ENCODE assay signal across 7 cellular contexts in genomic region chr7:47573758-47574472, GRCh38. TPM values are rescaled to one million over a fixed set of nuclear protein-coding genes. Genes with fewer than 3 reads are reported as not detected.
DNase-seq lines count a peak whose midpoint lies in the region; ATAC-seq, FAIRE-seq and TF ChIP-seq lines count a peak whose summit lies in the region.

No MANE protein-coding gene starts in this region.

- TF ChIP-seq POLR2A in tibial nerve (IDR thresholded peaks at IDR 0.05): no peak
- no peak for TF ChIP-seq POLR2A in gastrocnemius medialis (IDR thresholded peaks at IDR 0.05)

- no peaks in the 10 kb centered on the region for H3K9me3 ChIP-seq in tibial nerve
- H3K9me3 ChIP-seq in gastrocnemius medialis: no peaks in the 10 kb centered on the region
- no peaks in the 10 kb centered on the region for H3K9me3 ChIP-seq in MG63

- H3K27me3 ChIP-seq in tibial nerve (no peaks in the 10 kb centered on the region), gastrocnemius medialis (no peaks in the 10 kb centered on the region), MG63 (no peaks in the 10 kb centered on the region)

- H3K36me3 ChIP-seq in tibial nerve (no peaks in the 10 kb centered on the region), gastrocnemius medialis (no peaks in the 10 kb centered on the region), MG63 (peaks cover 33% of the 10 kb centered on the region)

- intact Hi-C loops in left colon (cut with DNase I, micrococcal nuclease) (loop anchor here in 1 of 2 donors (10.0 kb wide), 1 partner anchor 119 kb away; no protein-coding TSS in a partner anchor), gastrocnemius medialis (cut with DNase I; ENCODE audit: low total_unique reads) (loop anchor here (5.0 kb wide), 1 partner anchor 302 kb away; no protein-coding TSS in a partner anchor)

- peak overlapping the region; percentile 44 to 91 (median 83) for H3K27ac ChIP-seq in tibial nerve
- peak overlapping the region in 2 of 4 donors; percentile 32 to 42 for H3K27ac ChIP-seq in gastrocnemius medialis

- no peak for TF ChIP-seq EP300 in tibial nerve (IDR thresholded peaks at IDR 0.05)

- in situ Hi-C loops in gastrocnemius medialis (cut with MboI; ENCODE audit: low sequenced_read_pairs in 4 of 4): loop anchor here in 1 of 4 donors (10.0 kb wide), 1 partner anchor 139 kb away; no protein-coding TSS in a partner anchor

- H3K4me3 ChIP-seq in tibial nerve: no peak overlapping the region
- H3K4me3 ChIP-seq in gastrocnemius medialis: no peak overlapping the region
- no peak overlapping the region for H3K4me3 ChIP-seq in MG63

- DNase-seq in HTR-8/SVneo (ENCODE audit: insufficient read length, low spot score) (peak; percentile 75), amniotic stem cell (lab: John Stamatoyannopoulos, UW) (peak; percentile 54), left colon (no peak), tibial nerve (ENCODE audit: low spot score in 2 of 2) (no peak), gastrocnemius medialis (no peak), MG63 (no peak)

- H3K4me1 ChIP-seq in tibial nerve: peaks cover 9 to 100% (median 76%) of the 10 kb centered on the region in 4 donors
- peaks cover 36 to 41% of the 10 kb centered on the region in 2 donors for H3K4me1 ChIP-seq in gastrocnemius medialis

- 16 to 17% methylated on average over 11 of the region's 11 CpGs for whole genome bisulfite sequencing in tibial nerve, 2 donors

- TF ChIP-seq CTCF in tibial nerve (IDR thresholded peaks at IDR 0.05) (no peak), gastrocnemius medialis (IDR thresholded peaks at IDR 0.05 in 4 of 5, conservative IDR thresholded peaks at IDR 0.05 in 1 of 5) (no peak)

- no peak for FAIRE-seq in HTR-8/SVneo (lab: Jason Lieb, UNC)

- ATAC-seq in left colon (peak; percentile 20), gastrocnemius medialis (no peak), HG03442 (IDR thresholded peaks at IDR 0.05; ENCODE audit: unreplicated experiment) (no peak)

RNA-seq across cellular contexts. Expression of gene TNS3, which starts 8.0 kb away (rescaled TPM):
- 10 to 100 TPM; 56.9 to 62.3 TPM for total RNA-seq in left colon
- total RNA-seq in tibial nerve: 100 to 1,000 TPM; 118 to 142 (median 133) TPM
- total RNA-seq in gastrocnemius medialis: 10 to 100 TPM; 39.4 to 64.3 (median 50.5) TPM
- total RNA-seq in MG63 (2014; rRNA removed; shearing (Covaris generic); ENCODE audit: low replicate concordance): 27.6 and 43.1 TPM in 2 replicates

Comparison
In these comparisons a context has a peak if more than half of its experiments do, and no peak if none do; other contexts are left out.
1. DNase-seq: peak in HTR-8/SVneo (single experiment) and amniotic stem cell (single experiment); none in left colon (0 of 2), tibial nerve (0 of 2), gastrocnemius medialis (0 of 2) and MG63 (single experiment).